Comparison of ENCODE assay signal across 1 cellular context in genomic region chr5:115946655-115947054, GRCh38.
TF ChIP-seq lines count a peak whose summit lies in the region.

No MANE protein-coding gene starts in this region.

TF ChIP-seq in HepG2, 621 proteins besides CTCF, POLR2A, EP300 and RAD21 (continued from another document):
- TF ChIP-seq ZNF512B (CRISPR knock-in tag; IDR thresholded peaks at IDR 0.05; ENCODE audit: borderline replicate concordance), result no peak
- no peak for TF ChIP-seq DNMT1 (CRISPR knock-in tag; IDR thresholded peaks at IDR 0.05)
- no peak for TF ChIP-seq RELA (CRISPR knock-in tag; IDR thresholded peaks at IDR 0.05)
- no peak for TF ChIP-seq ELF4 (CRISPR knock-in tag; IDR thresholded peaks at IDR 0.05; ENCODE audit: borderline replicate concordance)
- no peak for TF ChIP-seq THAP9 (CRISPR knock-in tag; IDR thresholded peaks at IDR 0.05; ENCODE audit: borderline replicate concordance)
- TF ChIP-seq ZBTB20 (CRISPR knock-in tag; IDR thresholded peaks at IDR 0.05; ENCODE audit: borderline replicate concordance, low read depth), result no peak
- no peak for TF ChIP-seq FOXJ3 (CRISPR knock-in tag; IDR thresholded peaks at IDR 0.05; ENCODE audit: borderline replicate concordance)
- TF ChIP-seq ZC3H13 (CRISPR knock-in tag; IDR thresholded peaks at IDR 0.05), result no peak
- no peak for TF ChIP-seq MXD1 (CRISPR knock-in tag; IDR thresholded peaks at IDR 0.05)
- TF ChIP-seq ATF6 (CRISPR knock-in tag; conservative IDR thresholded peaks at IDR 0.05), result no peak
- TF ChIP-seq CEBPG (CRISPR knock-in tag; IDR thresholded peaks at IDR 0.05), result no peak
- no peak for TF ChIP-seq ZBTB1 (CRISPR knock-in tag; IDR thresholded peaks at IDR 0.05; ENCODE audit: borderline replicate concordance)
- no peak for TF ChIP-seq TIGD3 (CRISPR knock-in tag; IDR thresholded peaks at IDR 0.05; ENCODE audit: borderline replicate concordance)
- TF ChIP-seq ZNF318 (CRISPR knock-in tag; IDR thresholded peaks at IDR 0.05), result no peak
